In genomic region chr21:16911166-16911607, GRCh38 we compare ENCODE assay signal across 16 cellular contexts.
DNase-seq lines count a peak whose midpoint lies in the region; ATAC-seq and TF ChIP-seq lines count a peak whose summit lies in the region.
"Had no signal": no experiment of that assay in that cellular context is flagged by ENCODE, and none has a peak within 500 bp of the region (broad histone marks: within the 10 kb centered on the region; RNA-seq: fewer than 3 reads in every experiment).

No MANE protein-coding gene starts in this region.

- no peaks in the 10 kb centered on the region for H3K36me3 Mint-ChIP-seq in nephron (ENCODE audit: low read depth)
- H3K36me3 Mint-ChIP-seq in activated CD4-positive, alpha-beta memory T cell treated with anti-CD3 and anti-CD28 coated beads for 36 hours: no peaks in the 10 kb centered on the region
- H3K36me3 Mint-ChIP-seq: CD4-positive, CD25-positive, alpha-beta regulatory T cell had no signal

- H3K4me1 ChIP-seq in BE2C (peaks cover 11% of the 10 kb centered on the region), esophagus squamous epithelium (peaks cover 0 to 38% (median 0%) of the 10 kb centered on the region in 3 donors)
- H3K4me1 ChIP-seq: BLaER1 treated with 17β-estradiol and CSF1 and Interleukin-3, amounts not matched to agents 10 nM and 100 nM had no signal

- TF ChIP-seq CTCF in BE2C (IDR thresholded peaks at IDR 0.05; ENCODE audit: low read depth, low read length): no peak
- TF ChIP-seq CTCF in esophagus squamous epithelium (IDR thresholded peaks at IDR 0.05): no peak
- no peak for TF ChIP-seq CTCF in nephron (IDR thresholded peaks at IDR 0.05; ENCODE audit: unreplicated experiment in 3 of 3)

- 60 to 80% methylated on average over 1 of the region's 1 CpG for WGBS in esophagus squamous epithelium, 2 donors

- no peak for DNase-seq in BE2C
- DNase-seq in SK-N-MC (ENCODE audit: low read depth, low spot score): no peak
- no peak for DNase-seq in esophagus squamous epithelium (lab: John Stamatoyannopoulos, UW)
- no peak for DNase-seq in NCI-H2029 treated with DMSO at 0.1 percent for 48 hours (lab: John Stamatoyannopoulos, UW)
- no peak for DNase-seq in posterior vena cava (ENCODE audit: low spot score)
- DNase-seq in activated CD4-positive, alpha-beta memory T cell treated with anti-CD3 and anti-CD28 coated beads for 36 hours: no peak
- DNase-seq: 8988T; AML-193; Calu3; CD4-positive, CD25-positive, alpha-beta regulatory T cell; DMS 273 treated with DMSO at 0.1 percent for 48 hours; H7 had no signal

- no peaks in the 10 kb centered on the region for H3K9me3 Mint-ChIP-seq in nephron
- H3K9me3 Mint-ChIP-seq in activated CD4-positive, alpha-beta memory T cell treated with anti-CD3 and anti-CD28 coated beads for 36 hours: peaks cover 9% of the 10 kb centered on the region
- H3K9me3 Mint-ChIP-seq: GM23338 had no signal

- H3K4me3 ChIP-seq in BE2C (ENCODE audit: low read depth, low read length) (0 out of 2 replicates have a peak overlapping the region, but pooled peaks have one; percentile 4), SK-N-MC (0 out of 2 replicates have a peak overlapping the region, but pooled peaks have one; percentile 1), esophagus squamous epithelium (no peak overlapping the region)
- H3K4me3 ChIP-seq: BLaER1 treated with 17β-estradiol and CSF1 and Interleukin-3, amounts not matched to agents 10 nM and 100 nM; GM23338 had no signal

- no peak for ATAC-seq in GM18511 (IDR thresholded peaks at IDR 0.05; ENCODE audit: unreplicated experiment)
- ATAC-seq: GM23338 had no signal

- no peaks in the 10 kb centered on the region for H3K36me3 ChIP-seq in BE2C
- H3K36me3 ChIP-seq in SK-N-MC (ENCODE audit: insufficient read depth, low read length): no peaks in the 10 kb centered on the region
- no peaks in the 10 kb centered on the region for H3K36me3 ChIP-seq in esophagus squamous epithelium
- H3K36me3 ChIP-seq: BLaER1 treated with 17β-estradiol and CSF1 and Interleukin-3, amounts not matched to agents 10 nM and 100 nM had no signal

- H3K9me3 ChIP-seq in BE2C: no peaks in the 10 kb centered on the region
- H3K9me3 ChIP-seq in SK-N-MC (ENCODE audit: low read depth, low read length): no peaks in the 10 kb centered on the region
- no peaks in the 10 kb centered on the region for H3K9me3 ChIP-seq in esophagus squamous epithelium
- H3K9me3 ChIP-seq: BLaER1 treated with 17β-estradiol and CSF1 and Interleukin-3, amounts not matched to agents 10 nM and 100 nM had no signal

- H3K4me3 Mint-ChIP-seq in nephron: no peak overlapping the region
- no peak overlapping the region for H3K4me3 Mint-ChIP-seq in activated CD4-positive, alpha-beta memory T cell treated with anti-CD3 and anti-CD28 coated beads for 36 hours
- H3K4me3 Mint-ChIP-seq: CD4-positive, CD25-positive, alpha-beta regulatory T cell; GM23338 had no signal

- TF ChIP-seq POLR2A in esophagus squamous epithelium (IDR thresholded peaks at IDR 0.05): no peak

- peaks cover 22% of the 10 kb centered on the region for H3K4me1 Mint-ChIP-seq in nephron
- no peaks in the 10 kb centered on the region for H3K4me1 Mint-ChIP-seq in activated CD4-positive, alpha-beta memory T cell treated with anti-CD3 and anti-CD28 coated beads for 36 hours (ENCODE audit: low read depth)
- H3K4me1 Mint-ChIP-seq: CD4-positive, CD25-positive, alpha-beta regulatory T cell had no signal

- peak overlapping the region in 2 of 3 experiments; percentile 25 to 35 for H3K27ac Mint-ChIP-seq in nephron
- H3K27ac Mint-ChIP-seq in activated CD4-positive, alpha-beta memory T cell treated with anti-CD3 and anti-CD28 coated beads for 36 hours: no peak overlapping the region
- H3K27ac Mint-ChIP-seq: CD4-positive, CD25-positive, alpha-beta regulatory T cell; GM23338 had no signal

- POLR2A ChIA-PET in activated CD4-positive, alpha-beta memory T cell treated with anti-CD3 and anti-CD28 coated beads for 36 hours (lab: Charles Lee): no interaction called here

- intact Hi-C loops in esophagus squamous epithelium (cut with DNase I) (no loop called here), posterior vena cava (cut with DNase I) (no loop called here)
- intact Hi-C loops in activated CD4-positive, alpha-beta memory T cell treated with anti-CD3 and anti-CD28 coated beads for 36 hours (cut with micrococcal nuclease): no loop called here

- no peaks in the 10 kb centered on the region for H3K27me3 ChIP-seq in BE2C
- no peaks in the 10 kb centered on the region for H3K27me3 ChIP-seq in esophagus squamous epithelium
- H3K27me3 ChIP-seq: BLaER1 treated with 17β-estradiol and CSF1 and Interleukin-3, amounts not matched to agents 10 nM and 100 nM had no signal

- H3K27me3 Mint-ChIP-seq in nephron (ENCODE audit: low read depth): no peaks in the 10 kb centered on the region
- H3K27me3 Mint-ChIP-seq in activated CD4-positive, alpha-beta memory T cell treated with anti-CD3 and anti-CD28 coated beads for 36 hours: no peaks in the 10 kb centered on the region
- H3K27me3 Mint-ChIP-seq: CD4-positive, CD25-positive, alpha-beta regulatory T cell had no signal

- CTCF ChIA-PET in activated CD4-positive, alpha-beta memory T cell treated with anti-CD3 and anti-CD28 coated beads for 36 hours (lab: Charles Lee): no interaction called here

- no peak overlapping the region for H3K9ac ChIP-seq in SK-N-MC (ENCODE audit: insufficient read length)
- H3K9ac ChIP-seq: BLaER1 treated with 17β-estradiol and CSF1 and Interleukin-3, amounts not matched to agents 10 nM and 100 nM had no signal

- H3K27ac ChIP-seq in SK-N-MC (peak overlapping the region; percentile 53), esophagus squamous epithelium (peak overlapping the region in 3 of 4 donors; percentile 53 to 62 (median 55))
- H3K27ac ChIP-seq: BLaER1 treated with 17β-estradiol and CSF1 and Interleukin-3, amounts not matched to agents 10 nM and 100 nM had no signal

Comparison
In these comparisons a context has a peak if more than half of its experiments do, and no peak if none do; other contexts are left out.
1. H3K4me3 ChIP-seq: peak in BE2C (single experiment) and SK-N-MC (single experiment); none in esophagus squamous epithelium (0 of 4).